ENCODE assay signal across 8 cellular contexts in the genomic region with DNA sequence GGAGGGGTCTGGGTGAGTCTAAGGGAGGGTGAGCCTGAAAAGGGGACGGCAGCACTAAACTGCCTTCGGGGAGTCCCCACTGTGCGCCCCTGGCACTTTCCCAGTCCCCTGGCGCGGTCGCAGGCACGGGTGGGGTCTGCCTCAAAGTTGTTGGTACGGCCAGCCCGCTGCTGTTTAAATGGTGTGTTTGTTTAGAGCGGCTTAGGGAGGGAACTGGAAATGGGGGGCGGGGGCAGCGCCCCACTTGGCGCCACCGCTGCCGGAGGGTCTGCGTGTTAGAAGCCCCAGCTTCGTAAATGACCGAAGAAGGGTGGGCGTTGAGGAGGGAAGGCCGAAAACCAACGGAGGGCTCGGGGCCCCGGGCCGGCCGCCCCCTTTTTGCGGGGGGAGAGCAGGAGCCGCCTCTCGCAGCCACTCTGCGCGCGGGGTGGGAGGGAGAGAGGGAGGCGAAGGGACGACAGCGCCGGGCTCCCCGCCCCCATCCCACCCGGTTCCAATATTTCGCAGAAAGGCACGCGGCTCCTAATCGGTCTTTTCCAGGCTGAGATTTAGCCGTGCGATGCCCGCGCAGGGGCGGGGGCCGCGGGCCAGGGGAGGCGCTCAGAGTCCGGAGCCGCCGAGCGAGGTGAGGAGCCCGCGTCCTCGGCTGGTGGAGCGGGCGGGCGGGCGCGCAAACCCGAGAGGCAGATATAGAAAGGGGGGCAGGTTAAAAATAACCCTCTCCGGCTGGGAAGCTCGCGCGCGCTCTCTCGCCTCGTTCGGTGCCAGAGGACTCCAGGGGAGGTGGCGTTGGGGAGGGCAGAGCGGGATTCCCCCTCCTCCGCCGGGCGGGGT. TPM values are rescaled to one million over a fixed set of nuclear protein-coding genes. Genes with fewer than 3 reads are reported as not detected.
A peak's percentile ranks its signal among the peaks of the same experiment; 100 is the strongest.
DNase-seq lines count a peak whose midpoint lies in the region; ATAC-seq and TF ChIP-seq lines count a peak whose summit lies in the region.

No MANE protein-coding gene starts in this region.

- no peak for TF ChIP-seq CTCF in CD14-positive monocyte (IDR thresholded peaks at IDR 0.05)
- TF ChIP-seq CTCF in VCaP (conservative IDR thresholded peaks at IDR 0.05): no peak

- TF ChIP-seq EP300 in Ishikawa (IDR thresholded peaks at IDR 0.05; ENCODE audit: borderline replicate concordance): no peak; the same call in 1 of the 2 replicates

- H3K9me3 Mint-ChIP-seq in CD14-positive monocyte: peaks cover 0 to 7% (median 4%) of the 10 kb centered on the region in 7 donors

- intact Hi-C loops in CD14-positive monocyte (cut with micrococcal nuclease) (no loop called here), left colon (cut with DNase I, micrococcal nuclease) (no loop called here)

- TF ChIP-seq RAD21 in Ishikawa (IDR thresholded peaks at IDR 0.05; ENCODE audit: low read depth): no peak

- H3K27ac Mint-ChIP-seq in CD14-positive monocyte: no peak overlapping the region

- H3K4me3 Mint-ChIP-seq in CD14-positive monocyte: peak overlapping the region; percentile 50 to 81

- DNase-seq in CD14-positive monocyte (ENCODE audit: low spot score): no peak
- peak; percentile 15 for DNase-seq in dedifferentiated amniotic fluid mesenchymal stem cell (ENCODE audit: extremely low spot score)
- peak; percentile 67 to 77 for DNase-seq in left colon
- DNase-seq in stimulated activated CD4-positive, alpha-beta T cell treated with anti-CD3 and anti-CD28 coated beads, Interleukin-4, amount 100 ng/mL, for 4 hours: peak; percentile 30 to 45

- peaks cover 41 to 57% (median 52%) of the 10 kb centered on the region in 3 donors for H3K27me3 Mint-ChIP-seq in CD14-positive monocyte (ENCODE audit: low read depth in 3 of 3)

- peaks cover 4 to 8% of the 10 kb centered on the region in 2 donors for H3K36me3 Mint-ChIP-seq in CD14-positive monocyte

- H3K27ac ChIP-seq in VCaP: peak overlapping the region; percentile 86

- H3K4me1 Mint-ChIP-seq in CD14-positive monocyte: peaks cover 27% of the 10 kb centered on the region

- peak; percentile 42 for ATAC-seq in left colon
- no peak for ATAC-seq in GM21515 (IDR thresholded peaks at IDR 0.05; ENCODE audit: unreplicated experiment)
- ATAC-seq in GM18873 (IDR thresholded peaks at IDR 0.05; ENCODE audit: low FRiP score, unreplicated experiment): no peak

TF ChIP-seq in Ishikawa, 13 proteins besides CTCF, POLR2A, EP300 and RAD21:
- TF ChIP-seq, protein P1, sequence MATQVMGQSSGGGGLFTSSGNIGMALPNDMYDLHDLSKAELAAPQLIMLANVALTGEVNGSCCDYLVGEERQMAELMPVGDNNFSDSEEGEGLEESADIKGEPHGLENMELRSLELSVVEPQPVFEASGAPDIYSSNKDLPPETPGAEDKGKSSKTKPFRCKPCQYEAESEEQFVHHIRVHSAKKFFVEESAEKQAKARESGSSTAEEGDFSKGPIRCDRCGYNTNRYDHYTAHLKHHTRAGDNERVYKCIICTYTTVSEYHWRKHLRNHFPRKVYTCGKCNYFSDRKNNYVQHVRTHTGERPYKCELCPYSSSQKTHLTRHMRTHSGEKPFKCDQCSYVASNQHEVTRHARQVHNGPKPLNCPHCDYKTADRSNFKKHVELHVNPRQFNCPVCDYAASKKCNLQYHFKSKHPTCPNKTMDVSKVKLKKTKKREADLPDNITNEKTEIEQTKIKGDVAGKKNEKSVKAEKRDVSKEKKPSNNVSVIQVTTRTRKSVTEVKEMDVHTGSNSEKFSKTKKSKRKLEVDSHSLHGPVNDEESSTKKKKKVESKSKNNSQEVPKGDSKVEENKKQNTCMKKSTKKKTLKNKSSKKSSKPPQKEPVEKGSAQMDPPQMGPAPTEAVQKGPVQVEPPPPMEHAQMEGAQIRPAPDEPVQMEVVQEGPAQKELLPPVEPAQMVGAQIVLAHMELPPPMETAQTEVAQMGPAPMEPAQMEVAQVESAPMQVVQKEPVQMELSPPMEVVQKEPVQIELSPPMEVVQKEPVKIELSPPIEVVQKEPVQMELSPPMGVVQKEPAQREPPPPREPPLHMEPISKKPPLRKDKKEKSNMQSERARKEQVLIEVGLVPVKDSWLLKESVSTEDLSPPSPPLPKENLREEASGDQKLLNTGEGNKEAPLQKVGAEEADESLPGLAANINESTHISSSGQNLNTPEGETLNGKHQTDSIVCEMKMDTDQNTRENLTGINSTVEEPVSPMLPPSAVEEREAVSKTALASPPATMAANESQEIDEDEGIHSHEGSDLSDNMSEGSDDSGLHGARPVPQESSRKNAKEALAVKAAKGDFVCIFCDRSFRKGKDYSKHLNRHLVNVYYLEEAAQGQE (IDR thresholded peaks at IDR 0.05; ENCODE audit: low read depth): no peak
- TF ChIP-seq, protein P2, sequence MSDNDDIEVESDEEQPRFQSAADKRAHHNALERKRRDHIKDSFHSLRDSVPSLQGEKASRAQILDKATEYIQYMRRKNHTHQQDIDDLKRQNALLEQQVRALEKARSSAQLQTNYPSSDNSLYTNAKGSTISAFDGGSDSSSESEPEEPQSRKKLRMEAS (IDR thresholded peaks at IDR 0.05): peak; percentile 56; the same call in 1 of the 2 replicates
- TF ChIP-seq TCF12 (IDR thresholded peaks at IDR 0.05; ENCODE audit: low read depth) (peak; percentile 48; the same call in 1 of the 2 replicates), ZBTB7A (IDR thresholded peaks at IDR 0.05; ENCODE audit: low read depth) (peak; percentile 46; the same call in 1 of the 2 replicates), EGR1 (IDR thresholded peaks at IDR 0.05) (no peak), CEBPB (IDR thresholded peaks at IDR 0.05) (no peak), NFIC (IDR thresholded peaks at IDR 0.05) (peak; percentile 72), TAF1 (IDR thresholded peaks at IDR 0.05; ENCODE audit: low read depth) (no peak), FOXM1 (IDR thresholded peaks at IDR 0.05; ENCODE audit: borderline replicate concordance, low read depth) (no peak)
- TF ChIP-seq, protein P3, sequence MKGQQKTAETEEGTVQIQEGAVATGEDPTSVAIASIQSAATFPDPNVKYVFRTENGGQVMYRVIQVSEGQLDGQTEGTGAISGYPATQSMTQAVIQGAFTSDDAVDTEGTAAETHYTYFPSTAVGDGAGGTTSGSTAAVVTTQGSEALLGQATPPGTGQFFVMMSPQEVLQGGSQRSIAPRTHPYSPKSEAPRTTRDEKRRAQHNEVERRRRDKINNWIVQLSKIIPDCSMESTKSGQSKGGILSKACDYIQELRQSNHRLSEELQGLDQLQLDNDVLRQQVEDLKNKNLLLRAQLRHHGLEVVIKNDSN (IDR thresholded peaks at IDR 0.05): no peak

RNA-seq across cellular contexts. Expression of gene SREBF1, which starts 55.0 kb away (rescaled TPM):
- polyA plus RNA-seq in CD14-positive monocyte: 10 to 100 TPM in 1 of 2 donors, 1 to 10 TPM in 1; 7.6 to 10.5 TPM
- total RNA-seq in left colon: 100 to 1,000 TPM; 125 to 161 TPM
